Comparison of ENCODE assay signal across 1 cellular context in genomic region chr5:71601222-71602026, GRCh38.
A peak's percentile ranks its signal among the peaks of the same experiment; 100 is the strongest.
TF ChIP-seq lines count a peak whose summit lies in the region.

No MANE protein-coding gene starts in this region.

TF ChIP-seq in SK-N-SH, 30 proteins besides CTCF, POLR2A, EP300 and RAD21 (continued from another document):
- TF ChIP-seq IRF3 (IDR thresholded peaks at IDR 0.05; ENCODE audit: low read depth, low read length) (no peak), EZH2phosphoT487 (IDR thresholded peaks at IDR 0.05; ENCODE audit: borderline replicate concordance, low read depth) (no peak), USF1 (IDR thresholded peaks at IDR 0.05; ENCODE audit: borderline replicate concordance, low read depth) (0 out of 2 replicates have a peak, but pooled peaks have one; percentile 31), YY1 (IDR thresholded peaks at IDR 0.05; ENCODE audit: low read depth) (no peak), TCF12 (IDR thresholded peaks at IDR 0.05) (peak; percentile 92), ELF1 (IDR thresholded peaks at IDR 0.05) (peak; percentile 15; the same call in 1 of the 2 replicates), JUND (IDR thresholded peaks at IDR 0.05) (peak; percentile 95), POLR2AphosphoS5 (IDR thresholded peaks at IDR 0.05; ENCODE audit: low read depth, low read length) (peak; percentile 62; the same call in 1 of the 2 replicates), RCOR1 (IDR thresholded peaks at IDR 0.05; ENCODE audit: low read length) (no peak), GABPA (IDR thresholded peaks at IDR 0.05; ENCODE audit: low read depth) (no peak), MXI1 (IDR thresholded peaks at IDR 0.05; ENCODE audit: low read depth, low read length) (no peak), TAF1 (IDR thresholded peaks at IDR 0.05; ENCODE audit: borderline replicate concordance, low read depth, low read length) (no peak), SMC3 (IDR thresholded peaks at IDR 0.05; ENCODE audit: low read depth, low read length) (0 out of 2 replicates have a peak, but pooled peaks have one; percentile 10), GATA2 (CRISPR knock-in tag; IDR thresholded peaks at IDR 0.05) (no peak), FOXM1 (IDR thresholded peaks at IDR 0.05; ENCODE audit: low read depth) (no peak; the same call in 1 of the 2 replicates), MAX (IDR thresholded peaks at IDR 0.05; ENCODE audit: low read depth) (peak; percentile 51), REST (IDR thresholded peaks at IDR 0.05; ENCODE audit: low read depth, low read length) (0 out of 2 replicates have a peak, but pooled peaks have one; percentile 21), ZBTB33 (IDR thresholded peaks at IDR 0.05; ENCODE audit: borderline replicate concordance, low read depth) (peak; percentile 73; the same call in 1 of the 2 replicates), FOSL2 (IDR thresholded peaks at IDR 0.05; ENCODE audit: borderline replicate concordance, low read depth) (peak; percentile 96), PBX3 (IDR thresholded peaks at IDR 0.05) (peak; percentile 63), NFIC (IDR thresholded peaks at IDR 0.05; ENCODE audit: borderline replicate concordance) (peak; percentile 85)
